ENCODE assay signal across 21 cellular contexts in the genomic region with DNA sequence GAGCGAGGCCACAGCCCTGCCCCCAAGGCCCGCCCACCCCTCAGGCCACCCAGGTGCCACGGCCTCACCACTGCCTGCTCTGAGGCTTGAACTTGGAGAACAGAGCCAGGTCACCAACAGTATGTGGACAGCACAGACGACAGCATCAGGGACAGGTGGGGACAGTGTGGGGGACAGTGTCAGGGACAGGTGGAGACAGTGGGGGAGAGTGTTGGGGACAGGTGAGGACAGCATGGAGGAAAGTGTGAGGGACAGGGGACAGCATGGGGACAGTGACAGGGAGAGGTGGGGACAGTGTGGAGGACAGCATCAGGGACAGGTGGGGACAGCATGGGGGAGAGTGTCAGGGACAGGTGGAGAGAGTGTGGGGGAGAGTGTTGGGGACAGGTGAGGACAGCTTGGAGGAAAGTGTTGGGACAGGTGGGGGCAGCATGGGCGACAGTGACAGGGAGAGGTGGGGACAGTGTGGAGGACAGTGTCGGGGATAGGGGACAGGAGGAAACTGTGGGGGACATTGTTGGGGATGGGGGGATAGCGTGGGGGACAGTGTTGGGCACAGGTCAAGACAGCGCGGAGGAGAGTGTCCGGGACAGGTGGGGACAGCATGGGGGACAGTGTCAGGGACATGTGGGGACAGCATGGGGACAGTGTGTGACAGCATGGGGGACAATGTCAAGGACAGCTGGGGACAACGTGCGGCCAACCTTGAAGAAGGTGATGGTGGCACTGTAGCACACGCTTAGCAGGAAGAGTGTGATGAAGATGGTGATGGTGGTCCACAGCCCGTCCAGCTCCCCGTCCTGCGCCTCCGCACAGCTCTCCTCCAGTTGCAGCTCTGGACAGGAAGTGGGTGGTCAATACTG.
DNase-seq lines count a peak whose midpoint lies in the region; ATAC-seq and TF ChIP-seq lines count a peak whose summit lies in the region.
"Had no signal": no experiment of that assay in that cellular context is flagged by ENCODE, and none has a peak within 500 bp of the region (broad histone marks: within the 10 kb centered on the region; RNA-seq: fewer than 3 reads in every experiment).

No MANE protein-coding gene starts in this region.

- H3K9me3 ChIP-seq in mucosa of descending colon (no peaks in the 10 kb centered on the region), tibial artery (no peaks in the 10 kb centered on the region)
- H3K9me3 ChIP-seq: HAP-1, MG63 had no signal

- H3K4me3 ChIP-seq in mucosa of descending colon (no peak overlapping the region), tibial artery (no peak overlapping the region)
- H3K4me3 ChIP-seq: HAP-1, MG63 had no signal

- POLR2A ChIA-PET in activated naive CD8-positive, alpha-beta T cell treated with anti-CD3 and anti-CD28 coated beads, Interleukin-2, amount 10 ng/mL, durations not matched to agents 7 days and 5 days (lab: Charles Lee), result no interaction called here

- no peak for ATAC-seq in activated naive CD8-positive, alpha-beta T cell treated with anti-CD3 and anti-CD28 coated beads, Interleukin-2, amount 10 ng/mL, durations not matched to agents 7 days and 5 days (ENCODE audit: low read depth)
- no peak for ATAC-seq in activated naive CD8-positive, alpha-beta T cell treated with anti-CD3 and anti-CD28 coated beads, Interleukin-2, amount 50 U/mL, for 24 hours
- ATAC-seq in mucosa of descending colon (peak; percentile 19), HG03520 (IDR thresholded peaks at IDR 0.05; ENCODE audit: unreplicated experiment) (no peak)
- ATAC-seq: Panc1 had no signal

- H3K36me3 ChIP-seq in mucosa of descending colon (ENCODE audit: low read depth) (no peaks in the 10 kb centered on the region), tibial artery (no peaks in the 10 kb centered on the region)
- H3K36me3 ChIP-seq: HAP-1, MG63 had no signal

- no peak overlapping the region for H3K27ac Mint-ChIP-seq in activated naive CD8-positive, alpha-beta T cell treated with anti-CD3 and anti-CD28 coated beads, Interleukin-2, amount 10 ng/mL, durations not matched to agents 7 days and 5 days
- no peak overlapping the region for H3K27ac Mint-ChIP-seq in activated naive CD8-positive, alpha-beta T cell treated with anti-CD3 and anti-CD28 coated beads, Interleukin-2, amount 50 U/mL, for 24 hours
- no peak overlapping the region for H3K27ac Mint-ChIP-seq in chondrocyte (ENCODE audit: unreplicated experiment)
- H3K27ac Mint-ChIP-seq: CD4-positive, CD25-positive, alpha-beta regulatory T cell had no signal

- H3K4me3 Mint-ChIP-seq in activated naive CD8-positive, alpha-beta T cell treated with anti-CD3 and anti-CD28 coated beads, Interleukin-2, amount 10 ng/mL, durations not matched to agents 7 days and 5 days, result no peak overlapping the region
- no peak overlapping the region for H3K4me3 Mint-ChIP-seq in activated naive CD8-positive, alpha-beta T cell treated with anti-CD3 and anti-CD28 coated beads, Interleukin-2, amount 50 U/mL, for 24 hours
- H3K4me3 Mint-ChIP-seq in chondrocyte (ENCODE audit: unreplicated experiment), result no peak overlapping the region
- H3K4me3 Mint-ChIP-seq: CD4-positive, CD25-positive, alpha-beta regulatory T cell had no signal

- no peaks in the 10 kb centered on the region for H3K9me3 Mint-ChIP-seq in activated naive CD8-positive, alpha-beta T cell treated with anti-CD3 and anti-CD28 coated beads, Interleukin-2, amount 10 ng/mL, durations not matched to agents 7 days and 5 days
- H3K9me3 Mint-ChIP-seq in activated naive CD8-positive, alpha-beta T cell treated with anti-CD3 and anti-CD28 coated beads, Interleukin-2, amount 50 U/mL, for 24 hours, result no peaks in the 10 kb centered on the region
- peaks cover 10% of the 10 kb centered on the region for H3K9me3 Mint-ChIP-seq in chondrocyte (ENCODE audit: low read depth)
- H3K9me3 Mint-ChIP-seq: CD4-positive, CD25-positive, alpha-beta regulatory T cell had no signal

- no peaks in the 10 kb centered on the region for H3K27me3 Mint-ChIP-seq in activated naive CD8-positive, alpha-beta T cell treated with anti-CD3 and anti-CD28 coated beads, Interleukin-2, amount 10 ng/mL, durations not matched to agents 7 days and 5 days
- no peaks in the 10 kb centered on the region for H3K27me3 Mint-ChIP-seq in activated naive CD8-positive, alpha-beta T cell treated with anti-CD3 and anti-CD28 coated beads, Interleukin-2, amount 50 U/mL, for 24 hours
- no peaks in the 10 kb centered on the region for H3K27me3 Mint-ChIP-seq in chondrocyte (ENCODE audit: low read depth)
- H3K27me3 Mint-ChIP-seq: CD4-positive, CD25-positive, alpha-beta regulatory T cell had no signal

- no peaks in the 10 kb centered on the region for H3K36me3 Mint-ChIP-seq in activated naive CD8-positive, alpha-beta T cell treated with anti-CD3 and anti-CD28 coated beads, Interleukin-2, amount 10 ng/mL, durations not matched to agents 7 days and 5 days
- no peaks in the 10 kb centered on the region for H3K36me3 Mint-ChIP-seq in activated naive CD8-positive, alpha-beta T cell treated with anti-CD3 and anti-CD28 coated beads, Interleukin-2, amount 50 U/mL, for 24 hours (ENCODE audit: low read depth)
- no peaks in the 10 kb centered on the region for H3K36me3 Mint-ChIP-seq in chondrocyte (ENCODE audit: low read depth)
- H3K36me3 Mint-ChIP-seq: CD4-positive, CD25-positive, alpha-beta regulatory T cell had no signal

- H3K27ac ChIP-seq in tibial artery, result peak overlapping the region; percentile 55 to 69

- TF ChIP-seq CTCF in chondrocyte (IDR thresholded peaks at IDR 0.05) (no peak), mucosa of descending colon (IDR thresholded peaks at IDR 0.05) (no peak), tibial artery (IDR thresholded peaks at IDR 0.05) (no peak)

- intact Hi-C loops in mucosa of descending colon (cut with DNase I, micrococcal nuclease) (no loop called here), tibial artery (cut with DNase I; ENCODE audit: low total_unique reads) (no loop called here)

- no peaks in the 10 kb centered on the region for H3K27me3 ChIP-seq in tibial artery
- H3K27me3 ChIP-seq: MG63 had no signal

- H3K4me1 ChIP-seq in mucosa of descending colon (ENCODE audit: low read depth) (no peaks in the 10 kb centered on the region), tibial artery (peaks cover 0 to 11% (median 10%) of the 10 kb centered on the region in 4 donors)
- H3K4me1 ChIP-seq: HAP-1 had no signal

- peak; percentile 25 for DNase-seq in activated naive CD8-positive, alpha-beta T cell treated with anti-CD3 and anti-CD28 coated beads, Interleukin-2, amount 10 ng/mL, durations not matched to agents 7 days and 5 days
- DNase-seq in activated naive CD8-positive, alpha-beta T cell treated with anti-CD3 and anti-CD28 coated beads, Interleukin-2, amount 50 U/mL, for 24 hours, result no peak
- DNase-seq in chondrocyte (ENCODE audit: low spot score) (peak; percentile 58), mucosa of descending colon (no peak), tibial artery (no peak), DMS53 (lab: John Stamatoyannopoulos, UW) (no peak), T1000 (lab: John Stamatoyannopoulos, UW) (no peak)
- DNase-seq: 8988T; CD4-positive, CD25-positive, alpha-beta regulatory T cell; COR-L47; DMS 273 treated with DMSO at 0.1 percent for 48 hours; Kasumi-1; MG63; NCI-H1048; NCI-H1436 treated with DMSO at 0.1 percent for 48 hours; NCI-H2029 treated with DMSO at 0.1 percent for 48 hours; NCI-H2171 treated with DMSO at 0.1 percent for 48 hours; NCI-H446 treated with DMSO at 0.1 percent for 48 hours had no signal

- H3K4me1 Mint-ChIP-seq in activated naive CD8-positive, alpha-beta T cell treated with anti-CD3 and anti-CD28 coated beads, Interleukin-2, amount 10 ng/mL, durations not matched to agents 7 days and 5 days, result peaks cover 2% of the 10 kb centered on the region
- H3K4me1 Mint-ChIP-seq in activated naive CD8-positive, alpha-beta T cell treated with anti-CD3 and anti-CD28 coated beads, Interleukin-2, amount 50 U/mL, for 24 hours, result peaks cover 6% of the 10 kb centered on the region
- H3K4me1 Mint-ChIP-seq in chondrocyte (ENCODE audit: low read depth), result no peaks in the 10 kb centered on the region
- H3K4me1 Mint-ChIP-seq: CD4-positive, CD25-positive, alpha-beta regulatory T cell had no signal

Comparison
In these comparisons a context has a peak if more than half of its experiments do, and no peak if none do; other contexts are left out.
1. DNase-seq: peak in activated naive CD8-positive, alpha-beta T cell treated with anti-CD3 and anti-CD28 coated beads, Interleukin-2, amount 10 ng/mL, durations not matched to agents 7 days and 5 days (single experiment) and chondrocyte (single experiment); none in activated naive CD8-positive, alpha-beta T cell treated with anti-CD3 and anti-CD28 coated beads, Interleukin-2, amount 50 U/mL, for 24 hours (single experiment), mucosa of descending colon (0 of 3), tibial artery (0 of 2), DMS53 (single experiment) and T1000 (single experiment).